8 cellular contexts compared by ENCODE assay signal in genomic region chr2:160407393-160408204, GRCh38.
A peak's percentile ranks its signal among the peaks of the same experiment; 100 is the strongest.
DNase-seq lines count a peak whose midpoint lies in the region; ATAC-seq and TF ChIP-seq lines count a peak whose summit lies in the region.

No MANE protein-coding gene starts in this region.

- H3K36me3 ChIP-seq in BJ (ENCODE audit: control insufficient read depth, insufficient read depth, low read length) (no peaks in the 10 kb centered on the region), prostate gland (no peaks in the 10 kb centered on the region)

- H3K27ac ChIP-seq in prostate gland, result peak overlapping the region; percentile 83 to 85

- intact Hi-C loops in left cardiac atrium (cut with DNase I) (loop anchor here (5.0 to 10.0 kb wide), 3 partner anchors 73 to 560 kb away; no protein-coding TSS in a partner anchor), prostate gland (cut with DNase I) (loop anchor here (5.0 kb wide), 2 partner anchors 85 to 135 kb away; partner anchors contain the start of gene RBMS1)

- no peaks in the 10 kb centered on the region for H3K4me1 ChIP-seq in prostate gland (replicated peaks)

- in situ Hi-C loops in SK-MEL-5 (cut with HindIII; ENCODE audit: low pct_unique_long_range_greater_than_20kb, low sequenced_read_pairs), result no loop called here

- peaks cover 72% of the 10 kb centered on the region for H3K4me1 Mint-ChIP-seq in activated naive CD8-positive, alpha-beta T cell treated with anti-CD3 and anti-CD28 coated beads, Interleukin-2, amount 10 ng/mL, durations not matched to agents 7 days and 5 days

- DNase-seq in BJ (ENCODE audit: low read depth) (no peak), SK-MEL-5 (ENCODE audit: low read depth, low spot score) (peak; percentile 44), left cardiac atrium (peak; percentile 74), prostate gland (ENCODE audit: low spot score) (peak; percentile 43), KG1 (lab: John Stamatoyannopoulos, UW) (no peak)
- DNase-seq in activated naive CD8-positive, alpha-beta T cell treated with anti-CD3 and anti-CD28 coated beads, Interleukin-2, amount 10 ng/mL, durations not matched to agents 7 days and 5 days, result peak; percentile 79

- H3K9me3 ChIP-seq in prostate gland, result no peaks in the 10 kb centered on the region

- peaks cover 13% of the 10 kb centered on the region for H3K36me3 Mint-ChIP-seq in activated naive CD8-positive, alpha-beta T cell treated with anti-CD3 and anti-CD28 coated beads, Interleukin-2, amount 10 ng/mL, durations not matched to agents 7 days and 5 days

- CTCF ChIA-PET in BJ (lab: Yijun Ruan, JAX), result interaction anchor here (0.6 to 1.6 kb wide), 4 partner anchors 14 to 278 kb away, joined by 3 to 5 read pairs (median 3); no protein-coding TSS in a partner anchor

- no peak for TF ChIP-seq CTCF in BJ (IDR thresholded peaks at IDR 0.05; ENCODE audit: insufficient read depth, low read depth, low read length)
- TF ChIP-seq CTCF in prostate gland (IDR thresholded peaks at IDR 0.05), result peak in 2 of 4 experiments; percentile 27 to 39

- H3K27me3 Mint-ChIP-seq in activated naive CD8-positive, alpha-beta T cell treated with anti-CD3 and anti-CD28 coated beads, Interleukin-2, amount 10 ng/mL, durations not matched to agents 7 days and 5 days, result no peaks in the 10 kb centered on the region

- peak; percentile 50 for ATAC-seq in GM19328 (IDR thresholded peaks at IDR 0.05; ENCODE audit: unreplicated experiment)
- ATAC-seq in HG03378 (IDR thresholded peaks at IDR 0.05; ENCODE audit: unreplicated experiment), result peak; percentile 35
- peak; percentile 41 for ATAC-seq in activated naive CD8-positive, alpha-beta T cell treated with anti-CD3 and anti-CD28 coated beads, Interleukin-2, amount 10 ng/mL, durations not matched to agents 7 days and 5 days (ENCODE audit: low read depth)
- ATAC-seq in left cardiac atrium, result peak; percentile 82 to 84

- H3K4me3 ChIP-seq in BJ (ENCODE audit: low read depth, low read length), result peak overlapping the region; percentile 76
- peak overlapping the region; percentile 84 to 87 for H3K4me3 ChIP-seq in prostate gland

- H3K4me3 Mint-ChIP-seq in activated naive CD8-positive, alpha-beta T cell treated with anti-CD3 and anti-CD28 coated beads, Interleukin-2, amount 10 ng/mL, durations not matched to agents 7 days and 5 days, result peak overlapping the region; percentile 97

- H3K27ac Mint-ChIP-seq in activated naive CD8-positive, alpha-beta T cell treated with anti-CD3 and anti-CD28 coated beads, Interleukin-2, amount 10 ng/mL, durations not matched to agents 7 days and 5 days, result peak overlapping the region; percentile 95

- WGBS in prostate gland, result 1% methylated on average over 56 of the region's 121 CpGs

- peak; percentile 61 for TF ChIP-seq POLR2A in prostate gland (IDR thresholded peaks at IDR 0.05)

- no peaks in the 10 kb centered on the region for H3K27me3 ChIP-seq in BJ (ENCODE audit: control insufficient read depth, insufficient read depth, low read length)
- H3K27me3 ChIP-seq in prostate gland (replicated peaks; ENCODE audit: insufficient read depth), result no peaks in the 10 kb centered on the region

- H3K9me3 Mint-ChIP-seq in activated naive CD8-positive, alpha-beta T cell treated with anti-CD3 and anti-CD28 coated beads, Interleukin-2, amount 10 ng/mL, durations not matched to agents 7 days and 5 days, result no peaks in the 10 kb centered on the region

- POLR2A ChIA-PET in BJ (lab: Charles Lee), result interaction anchor here (0.6 kb wide), 1 partner anchor 293 kb away, joined by 3 read pairs; no protein-coding TSS in a partner anchor
- POLR2A ChIA-PET in activated naive CD8-positive, alpha-beta T cell treated with anti-CD3 and anti-CD28 coated beads, Interleukin-2, amount 10 ng/mL, durations not matched to agents 7 days and 5 days (lab: Charles Lee), result interaction anchor here (0.9 to 3.0 kb wide), 8 partner anchors 12 to 85 kb away, joined by 3 to 23 read pairs (median 5); partner anchors contain the start of gene RBMS1

Comparison
In these comparisons a context has a peak if more than half of its experiments do, and no peak if none do; other contexts are left out.
1. DNase-seq: peak in SK-MEL-5 (single experiment), activated naive CD8-positive, alpha-beta T cell treated with anti-CD3 and anti-CD28 coated beads, Interleukin-2, amount 10 ng/mL, durations not matched to agents 7 days and 5 days (single experiment), left cardiac atrium (single experiment) and prostate gland (single experiment); none in BJ (single experiment) and KG1 (single experiment).
2. Peak in every context shown above with its lines, with median percentiles within 50 percentile points of each other: ATAC-seq.